17 cellular contexts compared by ENCODE assay signal in the genomic region with DNA sequence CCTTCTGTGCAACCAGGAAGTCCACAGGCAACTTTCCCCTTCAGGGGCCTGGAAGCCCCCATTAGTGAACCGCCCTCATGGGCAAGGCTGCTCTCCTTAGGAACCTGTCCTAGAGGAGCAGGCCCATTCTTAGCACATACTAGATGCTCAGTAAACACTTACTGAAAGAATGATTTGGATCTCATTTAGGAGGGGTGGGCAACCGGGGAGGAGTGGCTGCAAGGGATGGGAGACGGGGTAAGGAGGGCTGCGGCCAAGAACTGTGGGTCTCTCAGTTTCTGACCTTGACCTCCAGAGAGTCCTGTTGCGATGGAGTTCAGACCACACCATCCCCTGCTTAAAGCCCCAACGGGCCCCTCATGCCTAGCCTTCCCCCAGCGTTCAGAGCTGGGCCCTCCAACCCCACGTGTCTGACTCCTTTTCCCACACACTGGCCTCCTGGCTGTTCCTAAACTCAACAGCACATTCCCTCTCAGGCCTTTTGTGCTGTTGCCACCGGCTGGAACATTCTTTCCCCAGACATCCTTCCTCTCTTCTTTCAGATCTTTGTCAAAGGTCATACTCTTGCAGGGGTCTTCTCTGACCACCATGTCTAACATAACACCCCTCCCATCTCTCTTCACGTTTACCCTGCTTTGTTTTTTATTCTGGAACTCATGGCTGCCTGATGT. TPM values are rescaled to one million over a fixed set of nuclear protein-coding genes. Genes with fewer than 3 reads are reported as not detected.
DNase-seq lines count a peak whose midpoint lies in the region; ATAC-seq and TF ChIP-seq lines count a peak whose summit lies in the region.
"Had no signal": no experiment of that assay in that cellular context is flagged by ENCODE, and none has a peak within 500 bp of the region (broad histone marks: within the 10 kb centered on the region; RNA-seq: fewer than 3 reads in every experiment).

No MANE protein-coding gene starts in this region.

- H2BK12ac ChIP-seq in mesenchymal stem cell (ENCODE audit: low read length in 2 of 2): peak overlapping the region in 1 of 2 experiments; percentile 30

- H2AFZ ChIP-seq in mesenchymal stem cell (ENCODE audit: low read depth, low read length): no peak overlapping the region

- H3K4me3 Mint-ChIP-seq in chondrocyte (ENCODE audit: unreplicated experiment): no peak overlapping the region

- DNase-seq in chondrocyte (ENCODE audit: low spot score) (no peak), mesenchymal stem cell (no peak), prostate gland (ENCODE audit: low spot score) (no peak), HPDE6-E6E7 (ENCODE audit: extremely low spot score) (no peak)
- DNase-seq in stimulated activated naive CD4-positive, alpha-beta T cell (lab: John Stamatoyannopoulos, UW): no peak
- DNase-seq in activated CD4-positive, alpha-beta T cell treated with anti-CD3 and anti-CD28 coated beads for 48 hours: no peak
- DNase-seq: Caco-2, KG1, NCI-H1092, NCI-H1694 treated with DMSO at 0.1 percent for 48 hours, NCI-H69, PC-3 had no signal

- 82% methylated on average over 9 of the region's 10 CpGs for WGBS in mesenchymal stem cell
- 69% methylated on average over 10 of the region's 10 CpGs for WGBS in prostate gland

- no peak for TF ChIP-seq CTCF in chondrocyte (IDR thresholded peaks at IDR 0.05)
- TF ChIP-seq CTCF in prostate gland (IDR thresholded peaks at IDR 0.05): no peak

- H3K14ac ChIP-seq in mesenchymal stem cell (ENCODE audit: low read length in 2 of 2): no peak overlapping the region

- H3K9me3 ChIP-seq in BLaER1 treated with 17β-estradiol and CSF1 and Interleukin-3, amounts not matched to agents 10 nM and 100 nM (replicated peaks in 1 of 11): no peaks in the 10 kb centered on the region
- H3K9me3 ChIP-seq in mesenchymal stem cell (ENCODE audit: control insufficient read depth, low read length) (no peaks in the 10 kb centered on the region), prostate gland (no peaks in the 10 kb centered on the region)
- H3K9me3 ChIP-seq: A549, Caco-2 had no signal

- H2AK5ac ChIP-seq in mesenchymal stem cell (ENCODE audit: low read length, severe bottlenecking): peak overlapping the region; percentile 13

- H2BK5ac ChIP-seq in mesenchymal stem cell (ENCODE audit: low read depth, low read length, poor library complexity, severe bottlenecking): no peak overlapping the region

- H4K20me1 ChIP-seq in BLaER1 treated with 17β-estradiol and CSF1 and Interleukin-3, amounts not matched to agents 10 nM and 100 nM: no peaks in the 10 kb centered on the region

- H3K27me3 Mint-ChIP-seq in chondrocyte (ENCODE audit: low read depth): no peaks in the 10 kb centered on the region

- H2BK120ac ChIP-seq in mesenchymal stem cell (ENCODE audit: low read depth, low read length): no peak overlapping the region

- H3K27ac Mint-ChIP-seq in chondrocyte (ENCODE audit: unreplicated experiment): peak overlapping the region; percentile 43

- no peaks in the 10 kb centered on the region for H3K79me1 ChIP-seq in mesenchymal stem cell (replicated peaks; ENCODE audit: low read length, poor library complexity, severe bottlenecking)

- H4K91ac ChIP-seq in mesenchymal stem cell (ENCODE audit: low read length): peak overlapping the region; percentile 73

- no peaks in the 10 kb centered on the region for H3K36me3 Mint-ChIP-seq in chondrocyte (ENCODE audit: low read depth)

- H3K4me1 ChIP-seq in BLaER1 treated with 17β-estradiol and CSF1 and Interleukin-3, amounts not matched to agents 10 nM and 100 nM: peaks cover 41 to 58% (median 51%) of the 10 kb centered on the region in 10 experiments
- H3K4me1 ChIP-seq in mesenchymal stem cell (ENCODE audit: control insufficient read depth, insufficient read depth, low read depth, low read length) (peaks cover 42% of the 10 kb centered on the region), prostate gland (replicated peaks) (peaks cover 11% of the 10 kb centered on the region)
- H3K4me1 ChIP-seq: Caco-2 had no signal

- no peak for TF ChIP-seq POLR2A in prostate gland (IDR thresholded peaks at IDR 0.05)

- peak overlapping the region in 9 of 11 experiments; percentile 58 to 93 (median 76); a peak in 14 of 22 replicates for H3K4me2 ChIP-seq in BLaER1 treated with 17β-estradiol and CSF1 and Interleukin-3, amounts not matched to agents 10 nM and 100 nM
- no peak overlapping the region for H3K4me2 ChIP-seq in mesenchymal stem cell (ENCODE audit: low read length, poor library complexity, severe bottlenecking)
- H3K4me2 ChIP-seq: A549 had no signal

- H3K36me3 ChIP-seq in BLaER1 treated with 17β-estradiol and CSF1 and Interleukin-3, amounts not matched to agents 10 nM and 100 nM: no peaks in the 10 kb centered on the region
- H3K36me3 ChIP-seq in mesenchymal stem cell (ENCODE audit: control insufficient read depth in 1 of 2, insufficient read depth in 2 of 2, low read depth in 1 of 2, low read length in 2 of 2) (no peaks in the 10 kb centered on the region), prostate gland (no peaks in the 10 kb centered on the region)

- no peaks in the 10 kb centered on the region for H3K27me3 ChIP-seq in BLaER1 treated with 17β-estradiol and CSF1 and Interleukin-3, amounts not matched to agents 10 nM and 100 nM
- H3K27me3 ChIP-seq in mesenchymal stem cell (ENCODE audit: control insufficient read depth in 1 of 2, insufficient read depth in 1 of 2, low read length in 2 of 2): peaks cover 0 to 7% of the 10 kb centered on the region in 2 experiments
- no peaks in the 10 kb centered on the region for H3K27me3 ChIP-seq in prostate gland (replicated peaks; ENCODE audit: insufficient read depth)

- ATAC-seq in GM21786 (IDR thresholded peaks at IDR 0.05; ENCODE audit: unreplicated experiment): no peak
- ATAC-seq: A549, HCT116, PC-3 had no signal

- H3K4me1 Mint-ChIP-seq in chondrocyte (ENCODE audit: low read depth): peaks cover 32% of the 10 kb centered on the region

- no peak overlapping the region for H3K23ac ChIP-seq in mesenchymal stem cell (ENCODE audit: low read length in 2 of 2)

- 0 out of 22 replicates have a peak overlapping the region, but pooled peaks of 1 of the 11 experiments have one; percentile 20 for H3K9ac ChIP-seq in BLaER1 treated with 17β-estradiol and CSF1 and Interleukin-3, amounts not matched to agents 10 nM and 100 nM
- H3K9ac ChIP-seq in mesenchymal stem cell (ENCODE audit: low read length): no peak overlapping the region

- H2BK15ac ChIP-seq in mesenchymal stem cell (ENCODE audit: low read depth, poor library complexity, severe bottlenecking): peak overlapping the region; percentile 39

- H3K4ac ChIP-seq in mesenchymal stem cell (ENCODE audit: low read depth in 1 of 2, low read length in 2 of 2): no peak overlapping the region

- no peak overlapping the region for H3K27ac ChIP-seq in BLaER1 treated with 17β-estradiol and CSF1 and Interleukin-3, amounts not matched to agents 10 nM and 100 nM
- no peak overlapping the region for H3K27ac ChIP-seq in mesenchymal stem cell (ENCODE audit: low read length, poor library complexity, severe bottlenecking)
- H3K27ac ChIP-seq in prostate gland: peak overlapping the region; percentile 19 to 26

- H3K9me3 Mint-ChIP-seq in chondrocyte (ENCODE audit: low read depth): no peaks in the 10 kb centered on the region

- H3K18ac ChIP-seq in mesenchymal stem cell (ENCODE audit: low read depth in 1 of 2, low read length in 2 of 2): no peak overlapping the region

- no peak overlapping the region for H4K8ac ChIP-seq in mesenchymal stem cell (ENCODE audit: low read length)

- intact Hi-C loops in prostate gland (cut with DNase I): no loop called here

- no peak overlapping the region for H3K4me3 ChIP-seq in BLaER1 treated with 17β-estradiol and CSF1 and Interleukin-3, amounts not matched to agents 10 nM and 100 nM
- no peak overlapping the region for H3K4me3 ChIP-seq in mesenchymal stem cell (ENCODE audit: insufficient read depth in 1 of 2, low read depth in 1 of 2, low read length in 2 of 2)
- H3K4me3 ChIP-seq in prostate gland: no peak overlapping the region
- H3K4me3 ChIP-seq: A549 had no signal

RNA-seq across cellular contexts. Expression of a gene that starts 20.7 kb away (rescaled TPM):
- total RNA-seq in chondrocyte: 13.5 to 22.6 TPM (median 19.1 TPM) in 3 replicates
- 5.7 TPM for polyA plus RNA-seq in mesenchymal stem cell (2013, experiment 1 of 2)
- 5.9 TPM for polyA plus RNA-seq in mesenchymal stem cell (2013, experiment 2 of 2)
- total RNA-seq in prostate gland: 100 to 1,000 TPM in 1 of 2 donors, 10 to 100 TPM in 1; 90.0 to 114 TPM

RNA-seq across cellular contexts. Expression of a gene that starts 47.5 kb away (rescaled TPM):
- total RNA-seq in chondrocyte: 0.50 TPM in 1 of 3 replicates, not detected in the others
- polyA plus RNA-seq in mesenchymal stem cell (2013, experiment 1 of 2): not detected
- polyA plus RNA-seq in mesenchymal stem cell (2013, experiment 2 of 2): not detected
- under 1 TPM; 0.28 to 0.59 TPM for total RNA-seq in prostate gland
- total RNA-seq: Caco-2, M059J, PC-3 had no signal
- polyA plus RNA-seq: A549 had no signal

RNA-seq across cellular contexts. Expression of a gene that starts 52.2 kb away (rescaled TPM):
- total RNA-seq in chondrocyte (not detected in 3 replicates), prostate gland (1 to 10 TPM; 3.3 to 8.1 TPM)
- not detected for polyA plus RNA-seq in mesenchymal stem cell (2013, experiment 1 of 2)
- polyA plus RNA-seq in mesenchymal stem cell (2013, experiment 2 of 2): not detected
- total RNA-seq: Caco-2, M059J had no signal
- polyA plus RNA-seq: A549 had no signal

Comparison
In these comparisons a context has a peak if more than half of its experiments do, and no peak if none do; other contexts are left out.
1. H3K27ac ChIP-seq: peak in prostate gland (2 of 2); none in BLaER1 treated with 17β-estradiol and CSF1 and Interleukin-3, amounts not matched to agents 10 nM and 100 nM (0 of 11) and mesenchymal stem cell (single experiment).